ENCODE assay signal across 1 cellular context in the genomic region with DNA sequence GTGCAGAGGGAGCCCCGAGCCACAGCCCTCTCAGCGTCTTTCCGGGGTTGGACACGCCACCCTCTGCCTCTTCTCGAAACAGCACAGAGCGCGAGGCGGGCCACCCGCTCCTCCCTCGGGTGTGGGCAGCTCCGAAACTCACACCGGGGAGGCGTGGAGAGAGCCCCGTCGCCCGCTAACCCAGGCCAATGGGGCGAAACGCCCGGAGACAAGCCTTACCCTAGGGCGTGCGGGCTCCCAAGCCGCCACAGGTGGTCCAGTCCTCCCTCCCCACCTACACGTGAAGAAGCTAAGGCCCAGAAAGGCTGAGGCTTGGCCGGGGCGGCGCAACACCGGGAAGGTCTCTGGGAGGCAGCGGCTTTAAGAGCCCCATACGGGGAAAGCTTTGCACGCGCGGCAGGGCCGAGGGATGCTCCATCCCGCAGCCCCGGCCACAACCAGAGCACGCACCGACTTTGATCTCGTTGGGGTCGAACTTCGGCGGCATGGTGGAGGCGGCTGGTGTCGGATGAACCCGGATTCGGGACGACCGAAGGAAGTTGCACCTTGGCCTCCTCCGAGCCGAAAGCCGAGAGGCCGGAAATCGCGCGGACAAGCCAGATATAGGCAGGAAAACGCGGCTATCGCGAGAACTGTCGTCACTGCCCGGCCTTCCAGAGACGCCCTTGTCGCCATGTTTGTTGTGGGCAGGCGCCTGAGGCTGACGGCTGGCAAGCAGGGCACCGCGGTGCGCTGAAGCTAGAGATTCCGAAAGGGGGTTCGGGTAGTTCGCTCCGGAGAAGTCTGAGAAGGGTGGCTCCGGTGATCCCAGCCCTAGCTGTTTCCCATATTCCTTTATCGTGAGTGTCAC.
TF ChIP-seq lines count a peak whose summit lies in the region.

TSS of gene LRSAM1 (plus strand) at position 680 of the 850 bp plus-strand sequence. CDS start 3,018 bp downstream, outside the sequence.
TSS of gene RPL12 (minus strand) at position 576 of the 850 bp plus-strand sequence. CDS start at position 487, 89 bp downstream.

TF ChIP-seq in K562, 482 proteins besides CTCF, POLR2A, EP300 and RAD21 (continued from another document):
- peak; percentile 89; the same call in 1 of the 2 replicates for TF ChIP-seq ZNF830 (CRISPR knock-in tag; IDR thresholded peaks at IDR 0.05)
- peak; percentile 68; the same call in 1 of the 2 replicates for TF ChIP-seq E2F1 (CRISPR knock-in tag; IDR thresholded peaks at IDR 0.05)
- no peak for TF ChIP-seq HES1 (IDR thresholded peaks at IDR 0.05; ENCODE audit: low read depth)
- TF ChIP-seq TRIM28 (IDR thresholded peaks at IDR 0.05): no peak
- no peak for TF ChIP-seq PTTG1 (tag; IDR thresholded peaks at IDR 0.05; ENCODE audit: low read depth)
- peak; percentile 98 for TF ChIP-seq CHD2 (IDR thresholded peaks at IDR 0.05; ENCODE audit: low read depth, low read length)
- no peak for TF ChIP-seq ZNF140 (CRISPR knock-in tag; IDR thresholded peaks at IDR 0.05)
- TF ChIP-seq PHF21A (IDR thresholded peaks at IDR 0.05; ENCODE audit: borderline replicate concordance, low read depth): 0 out of 2 replicates have a peak, but pooled peaks have one; percentile 29
- TF ChIP-seq RUNX1 (IDR thresholded peaks at IDR 0.05; ENCODE audit: low read depth): peak; percentile 81; the same call in 1 of the 2 replicates
- TF ChIP-seq PHF8 (IDR thresholded peaks at IDR 0.05; ENCODE audit: borderline replicate concordance, low read length): peak; percentile 99
- TF ChIP-seq ZNF766 (CRISPR knock-in tag; conservative IDR thresholded peaks at IDR 0.05): peak; percentile 58; the same call in 1 of the 2 replicates
- no peak for TF ChIP-seq ZEB2 (IDR thresholded peaks at IDR 0.05)
- TF ChIP-seq ZNF75A (CRISPR knock-in tag; IDR thresholded peaks at IDR 0.05): no peak
- no peak for TF ChIP-seq BHLHE40 (IDR thresholded peaks at IDR 0.05; ENCODE audit: low read length)
- TF ChIP-seq, protein P1, sequence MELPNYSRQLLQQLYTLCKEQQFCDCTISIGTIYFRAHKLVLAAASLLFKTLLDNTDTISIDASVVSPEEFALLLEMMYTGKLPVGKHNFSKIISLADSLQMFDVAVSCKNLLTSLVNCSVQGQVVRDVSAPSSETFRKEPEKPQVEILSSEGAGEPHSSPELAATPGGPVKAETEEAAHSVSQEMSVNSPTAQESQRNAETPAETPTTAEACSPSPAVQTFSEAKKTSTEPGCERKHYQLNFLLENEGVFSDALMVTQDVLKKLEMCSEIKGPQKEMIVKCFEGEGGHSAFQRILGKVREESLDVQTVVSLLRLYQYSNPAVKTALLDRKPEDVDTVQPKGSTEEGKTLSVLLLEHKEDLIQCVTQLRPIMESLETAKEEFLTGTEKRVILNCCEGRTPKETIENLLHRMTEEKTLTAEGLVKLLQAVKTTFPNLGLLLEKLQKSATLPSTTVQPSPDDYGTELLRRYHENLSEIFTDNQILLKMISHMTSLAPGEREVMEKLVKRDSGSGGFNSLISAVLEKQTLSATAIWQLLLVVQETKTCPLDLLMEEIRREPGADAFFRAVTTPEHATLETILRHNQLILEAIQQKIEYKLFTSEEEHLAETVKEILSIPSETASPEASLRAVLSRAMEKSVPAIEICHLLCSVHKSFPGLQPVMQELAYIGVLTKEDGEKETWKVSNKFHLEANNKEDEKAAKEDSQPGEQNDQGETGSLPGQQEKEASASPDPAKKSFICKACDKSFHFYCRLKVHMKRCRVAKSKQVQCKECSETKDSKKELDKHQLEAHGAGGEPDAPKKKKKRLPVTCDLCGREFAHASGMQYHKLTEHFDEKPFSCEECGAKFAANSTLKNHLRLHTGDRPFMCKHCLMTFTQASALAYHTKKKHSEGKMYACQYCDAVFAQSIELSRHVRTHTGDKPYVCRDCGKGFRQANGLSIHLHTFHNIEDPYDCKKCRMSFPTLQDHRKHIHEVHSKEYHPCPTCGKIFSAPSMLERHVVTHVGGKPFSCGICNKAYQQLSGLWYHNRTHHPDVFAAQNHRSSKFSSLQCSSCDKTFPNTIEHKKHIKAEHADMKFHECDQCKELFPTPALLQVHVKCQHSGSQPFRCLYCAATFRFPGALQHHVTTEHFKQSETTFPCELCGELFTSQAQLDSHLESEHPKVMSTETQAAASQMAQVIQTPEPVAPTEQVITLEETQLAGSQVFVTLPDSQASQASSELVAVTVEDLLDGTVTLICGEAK (IDR thresholded peaks at IDR 0.05): peak; percentile 76
- TF ChIP-seq, protein P1 (CRISPR knock-in tag; IDR thresholded peaks at IDR 0.05): no peak
- no peak for TF ChIP-seq ZNF324 (CRISPR knock-in tag; IDR thresholded peaks at IDR 0.05)
- no peak for TF ChIP-seq ZNF780A (CRISPR knock-in tag; IDR thresholded peaks at IDR 0.05)
- TF ChIP-seq, protein P2, sequence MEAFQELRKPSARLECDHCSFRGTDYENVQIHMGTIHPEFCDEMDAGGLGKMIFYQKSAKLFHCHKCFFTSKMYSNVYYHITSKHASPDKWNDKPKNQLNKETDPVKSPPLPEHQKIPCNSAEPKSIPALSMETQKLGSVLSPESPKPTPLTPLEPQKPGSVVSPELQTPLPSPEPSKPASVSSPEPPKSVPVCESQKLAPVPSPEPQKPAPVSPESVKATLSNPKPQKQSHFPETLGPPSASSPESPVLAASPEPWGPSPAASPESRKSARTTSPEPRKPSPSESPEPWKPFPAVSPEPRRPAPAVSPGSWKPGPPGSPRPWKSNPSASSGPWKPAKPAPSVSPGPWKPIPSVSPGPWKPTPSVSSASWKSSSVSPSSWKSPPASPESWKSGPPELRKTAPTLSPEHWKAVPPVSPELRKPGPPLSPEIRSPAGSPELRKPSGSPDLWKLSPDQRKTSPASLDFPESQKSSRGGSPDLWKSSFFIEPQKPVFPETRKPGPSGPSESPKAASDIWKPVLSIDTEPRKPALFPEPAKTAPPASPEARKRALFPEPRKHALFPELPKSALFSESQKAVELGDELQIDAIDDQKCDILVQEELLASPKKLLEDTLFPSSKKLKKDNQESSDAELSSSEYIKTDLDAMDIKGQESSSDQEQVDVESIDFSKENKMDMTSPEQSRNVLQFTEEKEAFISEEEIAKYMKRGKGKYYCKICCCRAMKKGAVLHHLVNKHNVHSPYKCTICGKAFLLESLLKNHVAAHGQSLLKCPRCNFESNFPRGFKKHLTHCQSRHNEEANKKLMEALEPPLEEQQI (IDR thresholded peaks at IDR 0.05): peak; percentile 70; the same call in 1 of the 2 replicates
TF ChIP-seq in K562: peak in this region for 197.
